8 cellular contexts compared by ENCODE assay signal in genomic region chrX:65596270-65596669, GRCh38.
DNase-seq lines count a peak whose midpoint lies in the region; ATAC-seq and TF ChIP-seq lines count a peak whose summit lies in the region.

No MANE protein-coding gene starts in this region.

- 31 to 68% (median 55%) methylated on average over 2 of the region's 2 CpGs for WGBS in stomach, 5 donors

- intact Hi-C loops in stomach (cut with DNase I; ENCODE audit: low total_unique reads): no loop called here

- peaks cover 50% of the 10 kb centered on the region for H3K4me1 Mint-ChIP-seq in activated naive CD8-positive, alpha-beta T cell treated with anti-CD3 and anti-CD28 coated beads for 36 hours

- H3K9me3 Mint-ChIP-seq in activated naive CD8-positive, alpha-beta T cell treated with anti-CD3 and anti-CD28 coated beads for 36 hours: no peaks in the 10 kb centered on the region

- DNase-seq in Peyer's patch (peak in 2 of 3 donors; percentile 54 to 77), kidney tubule cell (ENCODE audit: low spot score) (peak; percentile 51), stomach (no peak), DMS153 treated with DMSO at 0.1 percent for 48 hours (lab: John Stamatoyannopoulos, UW; ENCODE audit: unreplicated experiment) (no peak), SKM-1 (lab: John Stamatoyannopoulos, UW; ENCODE audit: unreplicated experiment) (no peak)
- DNase-seq in activated naive CD8-positive, alpha-beta T cell treated with anti-CD3 and anti-CD28 coated beads for 36 hours: peak; percentile 51

- TF ChIP-seq CTCF in Peyer's patch (IDR thresholded peaks at IDR 0.05): no peak
- no peak for TF ChIP-seq CTCF in stomach (IDR thresholded peaks at IDR 0.05)

- H3K4me1 ChIP-seq in Peyer's patch: peaks cover 0 to 12% (median 0%) of the 10 kb centered on the region in 4 donors
- H3K4me1 ChIP-seq in stomach: peaks cover 0 to 13% (median 7%) of the 10 kb centered on the region in 4 donors

- H3K27ac ChIP-seq in Peyer's patch: peak overlapping the region; percentile 68 to 79 (median 72)
- H3K27ac ChIP-seq in stomach: peak overlapping the region; percentile 42 to 85 (median 77)

- no peak overlapping the region for H3K4me3 ChIP-seq in Peyer's patch
- no peak overlapping the region for H3K4me3 ChIP-seq in stomach

- peak overlapping the region; percentile 61 for H3K4me3 Mint-ChIP-seq in activated naive CD8-positive, alpha-beta T cell treated with anti-CD3 and anti-CD28 coated beads for 36 hours

- TF ChIP-seq POLR2A in Peyer's patch (IDR thresholded peaks at IDR 0.05) (no peak), stomach (IDR thresholded peaks at IDR 0.05) (no peak)

- no peaks in the 10 kb centered on the region for H3K36me3 Mint-ChIP-seq in activated naive CD8-positive, alpha-beta T cell treated with anti-CD3 and anti-CD28 coated beads for 36 hours

- peak overlapping the region; percentile 91 for H3K27ac Mint-ChIP-seq in activated naive CD8-positive, alpha-beta T cell treated with anti-CD3 and anti-CD28 coated beads for 36 hours

- peak; percentile 40 for ATAC-seq in GM18508 (IDR thresholded peaks at IDR 0.05; ENCODE audit: insufficient read depth, unreplicated experiment)
- peak; percentile 62 for ATAC-seq in HG02884 (IDR thresholded peaks at IDR 0.05; ENCODE audit: unreplicated experiment)

- no peak for TF ChIP-seq EP300 in stomach (IDR thresholded peaks at IDR 0.05)

- H3K9me3 ChIP-seq in Peyer's patch (no peaks in the 10 kb centered on the region), stomach (no peaks in the 10 kb centered on the region)

- H3K27me3 Mint-ChIP-seq in activated naive CD8-positive, alpha-beta T cell treated with anti-CD3 and anti-CD28 coated beads for 36 hours: no peaks in the 10 kb centered on the region

- H3K27me3 ChIP-seq in Peyer's patch (no peaks in the 10 kb centered on the region), stomach (peaks cover 0 to 7% (median 0%) of the 10 kb centered on the region in 3 donors)

- H3K36me3 ChIP-seq in Peyer's patch (no peaks in the 10 kb centered on the region), stomach (no peaks in the 10 kb centered on the region)

Comparison
In these comparisons a context has a peak if more than half of its experiments do, and no peak if none do; other contexts are left out.
1. DNase-seq: peak in Peyer's patch (2 of 3), activated naive CD8-positive, alpha-beta T cell treated with anti-CD3 and anti-CD28 coated beads for 36 hours (single experiment) and kidney tubule cell (single experiment); none in stomach (single experiment), DMS153 treated with DMSO at 0.1 percent for 48 hours (single experiment) and SKM-1 (single experiment).